Comparison of ENCODE assay signal across 21 cellular contexts in the genomic region with DNA sequence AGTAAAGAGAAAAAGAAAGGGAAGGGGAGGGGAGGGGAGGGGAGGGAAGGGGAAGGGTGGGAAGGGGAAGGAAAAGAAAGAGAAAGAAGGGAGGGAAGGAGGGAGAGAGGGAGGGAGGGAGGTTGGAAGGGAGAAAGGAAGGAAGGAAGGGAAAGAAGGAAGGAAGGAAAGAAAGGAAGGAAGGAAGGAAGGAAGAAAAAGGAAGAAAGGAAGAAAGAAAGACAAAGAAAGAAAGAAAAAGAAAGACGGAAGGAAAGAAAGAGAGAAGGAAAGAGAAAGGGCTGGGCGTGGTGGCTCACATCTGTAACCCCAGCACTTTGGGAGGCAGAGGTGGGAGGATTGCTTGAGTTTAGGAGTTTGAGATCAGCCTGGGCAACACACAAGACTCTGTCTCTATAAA. TPM values are rescaled to one million over a fixed set of nuclear protein-coding genes. Genes with fewer than 3 reads are reported as not detected.
DNase-seq lines count a peak whose midpoint lies in the region; ATAC-seq, FAIRE-seq and TF ChIP-seq lines count a peak whose summit lies in the region.
"Had no signal": no experiment of that assay in that cellular context is flagged by ENCODE, and none has a peak within 500 bp of the region (broad histone marks: within the 10 kb centered on the region; RNA-seq: fewer than 3 reads in every experiment).

No MANE protein-coding gene starts in this region.

- H2BK15ac ChIP-seq in H1 (ENCODE audit: low read length): no peak overlapping the region

- no peak for ATAC-seq in effector memory CD8-positive, alpha-beta T cell (replicated peaks)
- ATAC-seq: HCT116 had no signal

- no peaks in the 10 kb centered on the region for H3K23me2 ChIP-seq in H1 (ENCODE audit: low read depth, low read length)

- 0 out of 2 replicates have a peak overlapping the region, but pooled peaks have one; percentile 17 for H2AFZ ChIP-seq in H1 (ENCODE audit: low read length)
- H2AFZ ChIP-seq: GM23248 had no signal

- no peak overlapping the region for H3K23ac ChIP-seq in H1 (ENCODE audit: insufficient read length)

- POLR2A ChIA-PET in HEK293 (lab: Yijun Ruan, JAX) (interaction anchor here (2.4 kb wide), 1 partner anchor 25 kb away, joined by 7 read pairs; a partner anchor contains a TSS), H1 (lab: Charles Lee; ENCODE audit: partially characterized antibody) (interaction anchor here (1.5 kb wide), 1 partner anchor 12 kb away, joined by 3 read pairs; no protein-coding TSS in a partner anchor)

- TF ChIP-seq EP300 in H1 (IDR thresholded peaks at IDR 0.05; ENCODE audit: borderline replicate concordance in 1 of 2, low read depth in 2 of 2, low read length in 2 of 2): no peak

- H3K4me1 ChIP-seq in HEK293 (ENCODE audit: control insufficient read depth, insufficient read depth, low read length) (peaks cover 10% of the 10 kb centered on the region), H1 (replicated peaks in 1 of 4; ENCODE audit: control insufficient read depth in 3 of 4, insufficient read depth in 4 of 4, low read length in 3 of 4) (no peaks in the 10 kb centered on the region)
- H3K4me1 ChIP-seq: BE2C had no signal

- TF ChIP-seq CTCF in HEK293 (tag by site-specific recombination; IDR thresholded peaks at IDR 0.05): no peak
- no peak for TF ChIP-seq CTCF in H1 (IDR thresholded peaks at IDR 0.05; ENCODE audit: control extremely low read depth in 1 of 3, insufficient read depth in 1 of 3, low read depth in 1 of 3, low read length in 3 of 3)

- no peak overlapping the region for H2BK120ac ChIP-seq in H1 (replicated peaks; ENCODE audit: low read depth, low read length)

- no peaks in the 10 kb centered on the region for H3K79me1 ChIP-seq in H1 (ENCODE audit: low read depth, low read length)

- no peaks in the 10 kb centered on the region for H3K27me3 ChIP-seq in H1 (replicated peaks in 1 of 4; ENCODE audit: control insufficient read depth in 3 of 4, extremely low read depth in 1 of 4, insufficient read depth in 3 of 4, low read length in 3 of 4)
- H3K27me3 ChIP-seq: BE2C had no signal

- no peak overlapping the region for H3K4me3 ChIP-seq in HEK293 (ENCODE audit: low read depth, low read length)
- H3K4me3 ChIP-seq in H1 (ENCODE audit: extremely low read depth in 1 of 4, insufficient read depth in 2 of 4, low read depth in 3 of 4, low read length in 4 of 4): no peak overlapping the region
- H3K4me3 ChIP-seq: GM23248 had no signal

- no peak overlapping the region for H3K4ac ChIP-seq in H1 (replicated peaks; ENCODE audit: insufficient read length, low read depth, low read length)

- H3K27me3 Mint-ChIP-seq in activated naive CD4-positive, alpha-beta T cell treated with anti-CD3 and anti-CD28 coated beads, Interleukin-2, amount 50 U/mL, for 24 hours: peaks cover 1% of the 10 kb centered on the region
- H3K27me3 Mint-ChIP-seq in activated naive CD4-positive, alpha-beta T cell treated with anti-CD3 and anti-CD28 coated beads, Interleukin-2, amount 10 ng/mL, durations not matched to agents 7 days and 5 days: peaks cover 13% of the 10 kb centered on the region
- H3K27me3 Mint-ChIP-seq in effector memory CD8-positive, alpha-beta T cell: peaks cover 0 to 6% of the 10 kb centered on the region in 2 donors
- H3K27me3 Mint-ChIP-seq: IgD-negative memory B cell had no signal

- H3K27ac Mint-ChIP-seq in activated naive CD4-positive, alpha-beta T cell treated with anti-CD3 and anti-CD28 coated beads, Interleukin-2, amount 50 U/mL, for 24 hours: peak overlapping the region; percentile 55
- H3K27ac Mint-ChIP-seq in activated naive CD4-positive, alpha-beta T cell treated with anti-CD3 and anti-CD28 coated beads, Interleukin-2, amount 10 ng/mL, durations not matched to agents 7 days and 5 days: no peak overlapping the region
- no peak overlapping the region for H3K27ac Mint-ChIP-seq in effector memory CD8-positive, alpha-beta T cell
- H3K27ac Mint-ChIP-seq: CD4-positive, CD25-positive, alpha-beta regulatory T cell; CD8-positive, alpha-beta memory T cell; IgD-negative memory B cell had no signal

- H4K91ac ChIP-seq in H1 (replicated peaks; ENCODE audit: insufficient read length, low read length): no peak overlapping the region

- H3K27ac ChIP-seq in HEK293 (ENCODE audit: extremely low read depth, low read depth, low read length) (no peak overlapping the region), H1 (ENCODE audit: low read depth, low read length) (no peak overlapping the region)
- H3K27ac ChIP-seq: GM23248 had no signal

- H3K9me3 ChIP-seq in HEK293 (ENCODE audit: control insufficient read depth, insufficient read depth, low read depth, low read length): no peaks in the 10 kb centered on the region
- no peaks in the 10 kb centered on the region for H3K9me3 ChIP-seq in H1 (ENCODE audit: insufficient read depth in 2 of 2, low read depth in 1 of 2, low read length in 1 of 2)
- H3K9me3 ChIP-seq: BE2C had no signal

- H3K36me3 Mint-ChIP-seq in activated naive CD4-positive, alpha-beta T cell treated with anti-CD3 and anti-CD28 coated beads, Interleukin-2, amount 50 U/mL, for 24 hours: no peaks in the 10 kb centered on the region
- H3K36me3 Mint-ChIP-seq in activated naive CD4-positive, alpha-beta T cell treated with anti-CD3 and anti-CD28 coated beads, Interleukin-2, amount 10 ng/mL, durations not matched to agents 7 days and 5 days: no peaks in the 10 kb centered on the region
- H3K36me3 Mint-ChIP-seq in effector memory CD8-positive, alpha-beta T cell (ENCODE audit: insufficient read depth): no peaks in the 10 kb centered on the region
- H3K36me3 Mint-ChIP-seq: CD4-positive, CD25-positive, alpha-beta regulatory T cell; CD8-positive, alpha-beta memory T cell; IgD-negative memory B cell had no signal

- 29% methylated on average over 1 of the region's 2 CpGs; no CpG with 5 or more reads in 1 of the 2 experiments for WGBS in H1 (ENCODE audit: extremely low coverage in 1 of 2, insufficient coverage in 1 of 2, insufficient read length in 1 of 2, insufficient replicate concordance in 2 of 2, low coverage in 1 of 2, low lambda C conversion rate in 2 of 2, missing lambda C conversion rate in 1 of 2), 2 experiments

- H3K4me1 Mint-ChIP-seq in activated naive CD4-positive, alpha-beta T cell treated with anti-CD3 and anti-CD28 coated beads, Interleukin-2, amount 50 U/mL, for 24 hours: peaks cover 5% of the 10 kb centered on the region
- no peaks in the 10 kb centered on the region for H3K4me1 Mint-ChIP-seq in activated naive CD4-positive, alpha-beta T cell treated with anti-CD3 and anti-CD28 coated beads, Interleukin-2, amount 10 ng/mL, durations not matched to agents 7 days and 5 days
- no peaks in the 10 kb centered on the region for H3K4me1 Mint-ChIP-seq in effector memory CD8-positive, alpha-beta T cell (ENCODE audit: low read depth in 2 of 2)
- H3K4me1 Mint-ChIP-seq: CD8-positive, alpha-beta memory T cell had no signal

- no peak overlapping the region for H2BK12ac ChIP-seq in H1 (ENCODE audit: low read depth, low read length)

- no peak overlapping the region for H3K4me3 Mint-ChIP-seq in activated naive CD4-positive, alpha-beta T cell treated with anti-CD3 and anti-CD28 coated beads, Interleukin-2, amount 50 U/mL, for 24 hours
- H3K4me3 Mint-ChIP-seq in activated naive CD4-positive, alpha-beta T cell treated with anti-CD3 and anti-CD28 coated beads, Interleukin-2, amount 10 ng/mL, durations not matched to agents 7 days and 5 days: no peak overlapping the region
- H3K4me3 Mint-ChIP-seq in effector memory CD8-positive, alpha-beta T cell: no peak overlapping the region
- H3K4me3 Mint-ChIP-seq: CD4-positive, CD25-positive, alpha-beta regulatory T cell; CD8-positive, alpha-beta memory T cell; IgD-negative memory B cell had no signal

- no peaks in the 10 kb centered on the region for H3K36me3 ChIP-seq in HEK293 (ENCODE audit: control insufficient read depth in 2 of 2, insufficient read depth in 1 of 2, low read length in 2 of 2)
- no peaks in the 10 kb centered on the region for H3K36me3 ChIP-seq in H1 (ENCODE audit: control insufficient read depth in 2 of 4, insufficient read depth in 4 of 4, low read length in 3 of 4)
- H3K36me3 ChIP-seq: BE2C had no signal

- CTCF ChIA-PET in activated naive CD4-positive, alpha-beta T cell treated with anti-CD3 and anti-CD28 coated beads, Interleukin-2, amount 10 ng/mL, durations not matched to agents 7 days and 5 days (lab: Charles Lee): interaction anchor here (1.0 kb wide), 1 partner anchor 59 kb away, joined by 4 read pairs; no protein-coding TSS in a partner anchor
- CTCF ChIA-PET in HEK293 (lab: Yijun Ruan, JAX): interaction anchor here (0.6 kb wide), 2 partner anchors 12 to 381 kb away, joined by 4 to 5 read pairs; no protein-coding TSS in a partner anchor
- CTCF ChIA-PET in H1 (lab: Charles Lee; ENCODE audit: partially characterized antibody): interaction anchor here (0.6 to 1.5 kb wide), 2 partner anchors 9 to 20 kb away, joined by 4 read pairs; no protein-coding TSS in a partner anchor

- H3K79me2 ChIP-seq in H1 (ENCODE audit: control insufficient read depth in 1 of 2, insufficient read depth in 2 of 2, low read length in 2 of 2): no peaks in the 10 kb centered on the region

- no peak overlapping the region for H4K8ac ChIP-seq in H1 (ENCODE audit: extremely low read depth, insufficient read depth, low read length)

- H3K56ac ChIP-seq in H1 (replicated peaks; ENCODE audit: insufficient read length, low read depth, low read length): no peak overlapping the region

- no peak overlapping the region for H2BK20ac ChIP-seq in H1 (ENCODE audit: low read length)

- TF ChIP-seq RAD21 in H1 (IDR thresholded peaks at IDR 0.05 in 1 of 2, conservative IDR thresholded peaks at IDR 0.05 in 1 of 2; ENCODE audit: low read depth in 2 of 2, low read length in 2 of 2): no peak

- no peak overlapping the region for H3K9ac ChIP-seq in H1 (replicated peaks in 1 of 4; ENCODE audit: extremely low read depth in 1 of 4, low read depth in 3 of 4, low read length in 3 of 4)
- H3K9ac ChIP-seq: GM23248 had no signal

- no peak overlapping the region for H2AK5ac ChIP-seq in H1 (ENCODE audit: low read depth, low read length)

- no peak overlapping the region for H4K5ac ChIP-seq in H1 (ENCODE audit: insufficient read length, low read depth, low read length)

- no peaks in the 10 kb centered on the region for H3K9me3 Mint-ChIP-seq in activated naive CD4-positive, alpha-beta T cell treated with anti-CD3 and anti-CD28 coated beads, Interleukin-2, amount 50 U/mL, for 24 hours
- H3K9me3 Mint-ChIP-seq in activated naive CD4-positive, alpha-beta T cell treated with anti-CD3 and anti-CD28 coated beads, Interleukin-2, amount 10 ng/mL, durations not matched to agents 7 days and 5 days: no peaks in the 10 kb centered on the region
- H3K9me3 Mint-ChIP-seq in effector memory CD8-positive, alpha-beta T cell: no peaks in the 10 kb centered on the region
- H3K9me3 Mint-ChIP-seq: CD4-positive, CD25-positive, alpha-beta regulatory T cell; CD8-positive, alpha-beta memory T cell; IgD-negative memory B cell had no signal

- H3K14ac ChIP-seq in H1 (ENCODE audit: insufficient read length): no peak overlapping the region

- H4K20me1 ChIP-seq in H1 (replicated peaks in 1 of 2; ENCODE audit: control insufficient read depth in 1 of 2, insufficient read depth in 2 of 2, low read length in 2 of 2): no peaks in the 10 kb centered on the region

- no peak overlapping the region for H2BK5ac ChIP-seq in H1 (ENCODE audit: low read depth, low read length)

- H3K4me2 ChIP-seq in H1 (ENCODE audit: insufficient read depth in 1 of 2, low read depth in 2 of 2, low read length in 2 of 2): no peak overlapping the region

- no peak for DNase-seq in activated naive CD4-positive, alpha-beta T cell treated with anti-CD3 and anti-CD28 coated beads, Interleukin-2, amount 10 ng/mL, durations not matched to agents 7 days and 5 days
- DNase-seq in H1 (ENCODE audit: low read depth in 1 of 2, low spot score in 2 of 2) (no peak), dedifferentiated amniotic fluid mesenchymal stem cell (ENCODE audit: extremely low spot score) (no peak), glomerular visceral epithelial cell (ENCODE audit: extremely low spot score) (no peak)
- no peak for DNase-seq in effector memory CD8-positive, alpha-beta T cell
- DNase-seq: 8988T; BE2C; C1 segment of cervical spinal cord; CD4-positive, CD25-positive, alpha-beta regulatory T cell; CD8-positive, alpha-beta memory T cell; COR-L47; GM23248; H7 had no signal

- H3K18ac ChIP-seq in H1 (ENCODE audit: extremely low read depth, low read length): no peak overlapping the region

- FAIRE-seq in H1 (lab: Jason Lieb, UNC): no peak
- FAIRE-seq: D721Med, G401.6, GM12891, HTR-8/SVneo had no signal

- TF ChIP-seq POLR2A in H1 (IDR thresholded peaks at IDR 0.05; ENCODE audit: control extremely low read depth in 1 of 2, low read depth in 2 of 2, low read length in 2 of 2): no peak

RNA-seq across cellular contexts. Expression of a gene that starts 24.6 kb away (rescaled TPM):
- total RNA-seq in H1 (2021; fragmentation: NEBNext Ultra II Directional; extraction: Animal tissue kit (Norgen Biotek cat#: 25700)): 35.4 and 36.2 TPM in 2 replicates
- 10.0 and 13.3 TPM in 2 replicates for polyA plus RNA-seq in H1 (2011; rRNA removed)
- polyA plus RNA-seq in H1 (2011; cell fraction: cytosol; rRNA removed): 14.2 TPM
- 15.5 TPM for polyA plus RNA-seq in H1 (2011; cell fraction: nucleus; rRNA removed)
- 14.6 to 24.3 TPM (median 18.2 TPM) in 4 replicates for polyA plus RNA-seq in H1 (2012, experiment 1 of 2)
- polyA plus RNA-seq in H1 (2012, experiment 2 of 2): 5.1 TPM
- polyA plus RNA-seq in H1 (2013, experiment 1 of 2): 33.4 TPM
- polyA plus RNA-seq in H1 (2013, experiment 2 of 2): 31.5 TPM
- polyA minus RNA-seq in H1 (2011; rRNA and poly(A)+ RNA removed): 16.6 and 23.9 TPM in 2 replicates
- polyA minus RNA-seq in H1 (2011; cell fraction: cytosol; rRNA and poly(A)+ RNA removed): 16.3 TPM
- polyA minus RNA-seq in H1 (2011; cell fraction: nucleus; rRNA and poly(A)+ RNA removed): 24.5 TPM
